Comparison of ENCODE assay signal across 8 cellular contexts in genomic region chr12:12890815-12891645, GRCh38. TPM values are rescaled to one million over a fixed set of nuclear protein-coding genes. Genes with fewer than 3 reads are reported as not detected.
DNase-seq lines count a peak whose midpoint lies in the region; ATAC-seq and TF ChIP-seq lines count a peak whose summit lies in the region.

Gene GPRC5A, plus strand, starts transcription at chr12:12891562. Its CDS starts 16,688 bp downstream, at chr12:12908250.

- peaks cover 0 to 4% of the 10 kb centered on the region in 2 donors for H3K27me3 ChIP-seq in naive thymus-derived CD4-positive, alpha-beta T cell (ENCODE audit: control insufficient read depth in 2 of 2, insufficient read depth in 2 of 2, low read length in 2 of 2)

- no peaks in the 10 kb centered on the region for H3K9me3 ChIP-seq in naive thymus-derived CD4-positive, alpha-beta T cell (ENCODE audit: control insufficient read depth in 2 of 3, low read length in 3 of 3)

- DNase-seq in AG10803 (ENCODE audit: low read depth): peak; percentile 88
- peak; percentile 84 to 88 for DNase-seq in NCI-H526 (lab: John Stamatoyannopoulos, UW)
- DNase-seq in activated T-helper 2 cell treated with anti-CD3 and anti-CD28 coated beads, Interferon-gamma antibody, Interleukin-2, Interleukin-4, amounts not matched to agents 10 μg/mL and 5 μg/mL and 100 μg/mL, durations not matched to agents 14 hours and 24 hours and 36 hours (ENCODE audit: low spot score): peak; percentile 11
- peak; percentile 97 for DNase-seq in fibroblast of villous mesenchyme (ENCODE audit: low read depth)
- DNase-seq in naive thymus-derived CD4-positive, alpha-beta T cell: peak in 8 of 9 donors; percentile 19 to 50 (median 34)
- peak; percentile 81 for DNase-seq in type B pancreatic cell (ENCODE audit: extremely low spot score, unreplicated experiment)

- H3K36me3 ChIP-seq in naive thymus-derived CD4-positive, alpha-beta T cell (ENCODE audit: control insufficient read depth in 2 of 3, insufficient read depth in 3 of 3, low read length in 3 of 3): no peaks in the 10 kb centered on the region

- POLR2A ChIA-PET in naive thymus-derived CD4-positive, alpha-beta T cell (lab: Charles Lee): interaction anchor here (0.5 to 1.5 kb wide), 5 partner anchors 44 to 210 kb away, joined by 3 to 8 read pairs (median 5); no protein-coding TSS in a partner anchor

- H3K4me1 Mint-ChIP-seq in activated T-helper 2 cell treated with anti-CD3 and anti-CD28 coated beads, Interferon-gamma antibody, Interleukin-2, Interleukin-4, amounts not matched to agents 10 μg/mL and 5 μg/mL and 100 μg/mL, durations not matched to agents 14 hours and 24 hours and 36 hours (ENCODE audit: low read depth): peaks cover 6% of the 10 kb centered on the region
- peaks cover 0 to 10% (median 6%) of the 10 kb centered on the region in 7 donors for H3K4me1 Mint-ChIP-seq in naive thymus-derived CD4-positive, alpha-beta T cell
- H3K4me1 Mint-ChIP-seq in type B pancreatic cell (ENCODE audit: unreplicated experiment): peaks cover 19% of the 10 kb centered on the region

- peak within 1 kb of the TSS; percentile 74 for H3K4me3 Mint-ChIP-seq in activated T-helper 2 cell treated with anti-CD3 and anti-CD28 coated beads, Interferon-gamma antibody, Interleukin-2, Interleukin-4, amounts not matched to agents 10 μg/mL and 5 μg/mL and 100 μg/mL, durations not matched to agents 14 hours and 24 hours and 36 hours (ENCODE audit: low read depth)
- peak within 1 kb of the TSS; percentile 82 to 94 (median 90) for H3K4me3 Mint-ChIP-seq in naive thymus-derived CD4-positive, alpha-beta T cell
- H3K4me3 Mint-ChIP-seq in type B pancreatic cell: peak within 1 kb of the TSS; percentile 94

- no peak within 1 kb of the TSS for H3K27ac ChIP-seq in naive thymus-derived CD4-positive, alpha-beta T cell (ENCODE audit: low read depth, low read length)

- peaks cover 0 to 3% of the 10 kb centered on the region in 2 donors for H3K4me1 ChIP-seq in naive thymus-derived CD4-positive, alpha-beta T cell (ENCODE audit: control insufficient read depth in 2 of 2, insufficient read depth in 2 of 2, low read length in 2 of 2)

- intact Hi-C loops in activated T-helper 2 cell treated with anti-CD3 and anti-CD28 coated beads, Interferon-gamma antibody, Interleukin-2, Interleukin-4, amounts not matched to agents 10 μg/mL and 5 μg/mL and 100 μg/mL, durations not matched to agents 14 hours and 24 hours and 36 hours (cut with micrococcal nuclease): no loop called here
- intact Hi-C loops in naive thymus-derived CD4-positive, alpha-beta T cell (cut with micrococcal nuclease): loop anchor here (1.0 to 5.0 kb wide), 4 partner anchors 44 to 103 kb away; no protein-coding TSS in a partner anchor

- no peaks in the 10 kb centered on the region for H3K9me3 Mint-ChIP-seq in activated T-helper 2 cell treated with anti-CD3 and anti-CD28 coated beads, Interferon-gamma antibody, Interleukin-2, Interleukin-4, amounts not matched to agents 10 μg/mL and 5 μg/mL and 100 μg/mL, durations not matched to agents 14 hours and 24 hours and 36 hours
- peaks cover 0 to 1% (median 0%) of the 10 kb centered on the region in 11 donors for H3K9me3 Mint-ChIP-seq in naive thymus-derived CD4-positive, alpha-beta T cell
- no peaks in the 10 kb centered on the region for H3K9me3 Mint-ChIP-seq in type B pancreatic cell

- peaks cover 41% of the 10 kb centered on the region for H3K27me3 Mint-ChIP-seq in activated T-helper 2 cell treated with anti-CD3 and anti-CD28 coated beads, Interferon-gamma antibody, Interleukin-2, Interleukin-4, amounts not matched to agents 10 μg/mL and 5 μg/mL and 100 μg/mL, durations not matched to agents 14 hours and 24 hours and 36 hours (ENCODE audit: low read depth)
- H3K27me3 Mint-ChIP-seq in naive thymus-derived CD4-positive, alpha-beta T cell: peaks cover 6 to 62% (median 14%) of the 10 kb centered on the region in 5 donors
- H3K27me3 Mint-ChIP-seq in type B pancreatic cell: peaks cover 40% of the 10 kb centered on the region

- peak within 1 kb of the TSS; percentile 18 for H3K27ac Mint-ChIP-seq in activated T-helper 2 cell treated with anti-CD3 and anti-CD28 coated beads, Interferon-gamma antibody, Interleukin-2, Interleukin-4, amounts not matched to agents 10 μg/mL and 5 μg/mL and 100 μg/mL, durations not matched to agents 14 hours and 24 hours and 36 hours
- peak within 1 kb of the TSS in 7 of 9 donors; percentile 34 to 84 (median 72) for H3K27ac Mint-ChIP-seq in naive thymus-derived CD4-positive, alpha-beta T cell
- peak within 1 kb of the TSS; percentile 98 for H3K27ac Mint-ChIP-seq in type B pancreatic cell

- TF ChIP-seq CTCF in AG10803 (conservative IDR thresholded peaks at IDR 0.05; ENCODE audit: low read length) (peak; percentile 29), fibroblast of villous mesenchyme (IDR thresholded peaks at IDR 0.05; ENCODE audit: insufficient read depth, low read depth, low read length) (peak; percentile 27), type B pancreatic cell (conservative IDR thresholded peaks at IDR 0.05) (no peak)

- H3K36me3 Mint-ChIP-seq in activated T-helper 2 cell treated with anti-CD3 and anti-CD28 coated beads, Interferon-gamma antibody, Interleukin-2, Interleukin-4, amounts not matched to agents 10 μg/mL and 5 μg/mL and 100 μg/mL, durations not matched to agents 14 hours and 24 hours and 36 hours (ENCODE audit: low read depth): no peaks in the 10 kb centered on the region
- H3K36me3 Mint-ChIP-seq in naive thymus-derived CD4-positive, alpha-beta T cell: no peaks in the 10 kb centered on the region
- H3K36me3 Mint-ChIP-seq in type B pancreatic cell: peaks cover 23% of the 10 kb centered on the region

- ATAC-seq in GM19463 (IDR thresholded peaks at IDR 0.05; ENCODE audit: unreplicated experiment) (peak; percentile 62), GM21723 (IDR thresholded peaks at IDR 0.05; ENCODE audit: unreplicated experiment) (no peak)
- peak; percentile 73 for ATAC-seq in naive thymus-derived CD4-positive, alpha-beta T cell

- H3K4me3 ChIP-seq in AG10803 (ENCODE audit: low read length) (peak within 1 kb of the TSS; percentile 62), fibroblast of villous mesenchyme (ENCODE audit: low read depth, low read length) (peak within 1 kb of the TSS; percentile 80)
- H3K4me3 ChIP-seq in naive thymus-derived CD4-positive, alpha-beta T cell (ENCODE audit: low read length): peak within 1 kb of the TSS; percentile 65

- CTCF ChIA-PET in naive thymus-derived CD4-positive, alpha-beta T cell (lab: Charles Lee): interaction anchor here (0.6 to 4.1 kb wide), 6 partner anchors 38 to 1717 kb away, joined by 3 to 24 read pairs (median 3); no protein-coding TSS in a partner anchor

RNA-seq across cellular contexts. Expression of gene GPRC5A, which starts in this region (rescaled TPM):
- total RNA-seq in activated T-helper 2 cell treated with anti-CD3 and anti-CD28 coated beads, Interferon-gamma antibody, Interleukin-2, Interleukin-4, amounts not matched to agents 10 μg/mL and 5 μg/mL and 100 μg/mL, durations not matched to agents 14 hours and 24 hours and 36 hours: not detected in 2 replicates
- total RNA-seq in fibroblast of villous mesenchyme (25.8 and 127 TPM in 2 replicates), type B pancreatic cell (ENCODE audit: low replicate concordance) (152 and 1,119 TPM in 2 replicates)
- total RNA-seq in naive thymus-derived CD4-positive, alpha-beta T cell: under 1 TPM in 4 of 5 experiments, not detected in 1; 0.05 to 0.93 (median 0.15) TPM
- polyA plus RNA-seq in naive thymus-derived CD4-positive, alpha-beta T cell: under 1 TPM in 1 of 2 donors, not detected in 1; 0.06 TPM

Comparison
In these comparisons a context has a peak if more than half of its experiments do, and no peak if none do; other contexts are left out.
1. RNA of gene GPRC5A (total RNA-seq): 152 to 1,119 TPM in type B pancreatic cell and 25.8 to 127 TPM in fibroblast of villous mesenchyme; not detected in activated T-helper 2 cell treated with anti-CD3 and anti-CD28 coated beads, Interferon-gamma antibody, Interleukin-2, Interleukin-4, amounts not matched to agents 10 μg/mL and 5 μg/mL and 100 μg/mL, durations not matched to agents 14 hours and 24 hours and 36 hours and 0.05 to 0.93 TPM in naive thymus-derived CD4-positive, alpha-beta T cell; every median in the first group is over 10 times any median in the second.
2. Peak in DNase-seq in activated T-helper 2 cell treated with anti-CD3 and anti-CD28 coated beads, Interferon-gamma antibody, Interleukin-2, Interleukin-4, amounts not matched to agents 10 μg/mL and 5 μg/mL and 100 μg/mL, durations not matched to agents 14 hours and 24 hours and 36 hours; RNA of the gene not detected or under 1 TPM.
3. Peak in DNase-seq, ATAC-seq and H3K4me3 ChIP-seq in naive thymus-derived CD4-positive, alpha-beta T cell; RNA of the gene not detected or under 1 TPM.
4. DNase-seq: peak in every context shown above with its lines; median percentile 97 in fibroblast of villous mesenchyme; 88 in AG10803; 86 in NCI-H526; 81 in type B pancreatic cell; 34 in naive thymus-derived CD4-positive, alpha-beta T cell; 11 in activated T-helper 2 cell treated with anti-CD3 and anti-CD28 coated beads, Interferon-gamma antibody, Interleukin-2, Interleukin-4, amounts not matched to agents 10 μg/mL and 5 μg/mL and 100 μg/mL, durations not matched to agents 14 hours and 24 hours and 36 hours.
5. H3K27ac Mint-ChIP-seq: peak in every context shown above with its lines; median percentile 98 in type B pancreatic cell; 72 in naive thymus-derived CD4-positive, alpha-beta T cell; 18 in activated T-helper 2 cell treated with anti-CD3 and anti-CD28 coated beads, Interferon-gamma antibody, Interleukin-2, Interleukin-4, amounts not matched to agents 10 μg/mL and 5 μg/mL and 100 μg/mL, durations not matched to agents 14 hours and 24 hours and 36 hours.
6. Peak in every context shown above with its lines, with median percentiles within 50 percentile points of each other: H3K4me3 ChIP-seq and H3K4me3 Mint-ChIP-seq.